Comparison of ENCODE assay signal across 25 cellular contexts in genomic region chr10:86055928-86056327, GRCh38.
"Had no signal": no experiment of that assay in that cellular context is flagged by ENCODE, and none has a peak within 500 bp of the region (broad histone marks: within the 10 kb centered on the region; RNA-seq: fewer than 3 reads in every experiment).

No MANE protein-coding gene starts in this region.

- H3K27ac ChIP-seq: stomach, suprapubic skin, testis, thoracic aorta, tibial artery, tibial nerve, transverse colon, upper lobe of left lung, upper lobe of right lung, uterus, vagina had no signal

- H3K4me1 ChIP-seq: stomach, suprapubic skin, testis, thyroid gland, tibial nerve, transverse colon, upper lobe of left lung, upper lobe of right lung, uterus, vagina had no signal

- DNase-seq: stimulated activated CD4-positive, alpha-beta T cell treated with anti-CD3 and anti-CD28 coated beads, Interleukin-2, amount 100 ng/mL, for 48 hours; stimulated activated CD4-positive, alpha-beta T cell treated with anti-CD3 and anti-CD28 coated beads, Interleukin-4, amount 100 ng/mL, for 1 hour; stimulated activated CD4-positive, alpha-beta T cell treated with anti-CD3 and anti-CD28 coated beads, Interleukin-4, amount 100 ng/mL, for 24 hours; stimulated activated CD4-positive, alpha-beta T cell treated with anti-CD3 and anti-CD28 coated beads, Interleukin-4, amount 100 ng/mL, for 4 hours; stimulated activated CD8-positive, alpha-beta memory T cell treated with anti-CD3 and anti-CD28 coated beads, Interleukin-4, amount 100 ng/mL, for 48 hours; stimulated activated naive B cell treated with anti-CD40 and anti-IgM and Interleukin-4, amounts not matched to agents 10 μg/mL and 1 μg/mL and 100 μg/mL, for 72 hours; stimulated activated naive CD4-positive, alpha-beta T cell; stimulated activated naive CD4-positive, alpha-beta T cell treated with Interleukin-2 at 50 U/mL for 16 hours; stimulated activated naive CD8-positive, alpha-beta T cell treated with anti-CD3 and anti-CD28 coated beads, Interleukin-15, amount 100 ng/mL, for 72 hours; stimulated activated naive CD8-positive, alpha-beta T cell treated with anti-CD3 and anti-CD28 coated beads, Interleukin-15, Interleukin-2, amounts not matched to agents 100 U/mL and 50 U/mL, for 24 hours; stomach; substantia nigra; testis; thyroid gland; tibial artery; transverse colon; upper lobe of left lung; upper lobe of right lung; uterus had no signal

- H3K27me3 ChIP-seq: stomach, suprapubic skin, testis, thyroid gland, tibial artery, tibial nerve, transverse colon, upper lobe of left lung, upper lobe of right lung, uterus, vagina had no signal

- H3K9me3 ChIP-seq: stomach, suprapubic skin, testis, thoracic aorta, thyroid gland, tibial artery, tibial nerve, transverse colon, upper lobe of left lung, upper lobe of right lung, uterus, vagina had no signal

- H3K4me3 ChIP-seq: stomach, suprapubic skin, testis, thoracic aorta, thyroid gland, tibial artery, tibial nerve, transverse colon, upper lobe of left lung, upper lobe of right lung, uterus, vagina had no signal

- ATAC-seq: stimulated activated effector memory CD8-positive, alpha-beta T cell treated with anti-CD3 and anti-CD28 coated beads, Interleukin-12 subunit alpha, Interleukin-12 subunit beta, amount 100 ng/mL, for 72 hours; stimulated activated memory B cell treated with anti-CD40 and anti-IgM and Interleukin-4, amounts not matched to agents 10 μg/mL and 1 μg/mL and 100 μg/mL, for 72 hours; stimulated activated naive CD8-positive, alpha-beta T cell treated with anti-CD3 and anti-CD28 coated beads, Interleukin-15, amount 100 ng/mL, for 72 hours; stimulated activated naive CD8-positive, alpha-beta T cell treated with anti-CD3 and anti-CD28 coated beads, Interleukin-15, Interleukin-2, amounts not matched to agents 100 U/mL and 50 U/mL, for 24 hours; upper lobe of right lung had no signal
